ENCODE assay signal across 22 cellular contexts in the genomic region with DNA sequence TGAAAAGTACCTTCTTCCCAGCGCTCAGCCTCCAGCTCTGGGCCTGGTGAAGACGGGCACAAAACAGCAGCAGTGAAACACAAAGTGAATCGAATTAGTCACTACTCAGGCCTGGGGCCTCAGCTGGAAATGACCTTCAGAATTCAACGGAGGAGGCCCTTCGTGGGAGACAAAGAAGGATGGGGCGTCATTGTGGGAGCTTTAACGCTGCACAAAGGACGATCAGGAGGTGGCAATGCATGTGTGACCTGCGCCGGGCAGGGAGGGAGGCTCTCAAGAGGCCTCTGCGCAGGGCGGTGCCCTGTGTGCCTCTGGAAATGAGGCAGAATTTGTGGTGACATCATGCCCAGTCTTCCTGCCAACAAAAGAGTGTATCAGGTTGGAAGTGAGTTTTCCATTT.
DNase-seq lines count a peak whose midpoint lies in the region; ATAC-seq and TF ChIP-seq lines count a peak whose summit lies in the region.
"Had no signal": no experiment of that assay in that cellular context is flagged by ENCODE, and none has a peak within 500 bp of the region (broad histone marks: within the 10 kb centered on the region; RNA-seq: fewer than 3 reads in every experiment).

No MANE protein-coding gene starts in this region.

- H3K27me3 ChIP-seq in CD4-positive, CD25-positive, alpha-beta regulatory T cell (ENCODE audit: control insufficient read depth, insufficient read depth, low read length), result no peaks in the 10 kb centered on the region
- no peaks in the 10 kb centered on the region for H3K27me3 ChIP-seq in osteoblast (ENCODE audit: insufficient read depth, low read length)
- H3K27me3 ChIP-seq: ascending aorta had no signal

- intact Hi-C loops in activated naive CD4-positive, alpha-beta T cell treated with anti-CD3 and anti-CD28 coated beads for 36 hours (cut with micrococcal nuclease), result no loop called here

- peaks cover 5% of the 10 kb centered on the region for H3K36me3 Mint-ChIP-seq in T-helper 2 cell treated with Interferon-gamma antibody and Interleukin-4, amounts not matched to agents 5 μg/mL and 100 μg/mL, for 36 hours (ENCODE audit: low read depth)
- no peaks in the 10 kb centered on the region for H3K36me3 Mint-ChIP-seq in CD4-positive, CD25-positive, alpha-beta regulatory T cell
- peaks cover 9% of the 10 kb centered on the region for H3K36me3 Mint-ChIP-seq in activated CD4-positive, alpha-beta memory T cell treated with anti-CD3 and anti-CD28 coated beads, Interleukin-2, amount 10 ng/mL, durations not matched to agents 7 days and 5 days (ENCODE audit: low read depth)
- H3K36me3 Mint-ChIP-seq in activated naive CD4-positive, alpha-beta T cell treated with anti-CD3 and anti-CD28 coated beads for 36 hours (ENCODE audit: low read depth), result peaks cover 2% of the 10 kb centered on the region
- H3K36me3 Mint-ChIP-seq: T-cell had no signal

- no peaks in the 10 kb centered on the region for H3K9me3 ChIP-seq in CD4-positive, CD25-positive, alpha-beta regulatory T cell (ENCODE audit: control insufficient read depth in 2 of 2, low read length in 2 of 2)
- H3K9me3 ChIP-seq in osteoblast (ENCODE audit: low read depth, low read length), result no peaks in the 10 kb centered on the region
- H3K9me3 ChIP-seq: A549, ascending aorta, transverse colon had no signal

- H3K4me1 ChIP-seq in CD4-positive, CD25-positive, alpha-beta regulatory T cell (ENCODE audit: control insufficient read depth, insufficient read depth, low read length, poor library complexity, severe bottlenecking), result peaks cover 34% of the 10 kb centered on the region
- H3K4me1 ChIP-seq in osteoblast (ENCODE audit: insufficient read depth, low read length), result no peaks in the 10 kb centered on the region
- H3K4me1 ChIP-seq: A549, ascending aorta, transverse colon had no signal

- no peak for ATAC-seq in CD4-positive, CD25-positive, alpha-beta regulatory T cell (ENCODE audit: low read depth in 2 of 2)
- no peak for ATAC-seq in GM18502 (IDR thresholded peaks at IDR 0.05; ENCODE audit: poor library complexity, unreplicated experiment)
- ATAC-seq: T-cell had no signal

- H3K36me3 ChIP-seq in CD4-positive, CD25-positive, alpha-beta regulatory T cell (ENCODE audit: control insufficient read depth, insufficient read depth, low read length), result no peaks in the 10 kb centered on the region
- H3K36me3 ChIP-seq in osteoblast (ENCODE audit: insufficient read depth, low read length), result no peaks in the 10 kb centered on the region
- H3K36me3 ChIP-seq: ascending aorta, transverse colon had no signal

- TF ChIP-seq CTCF in osteoblast (IDR thresholded peaks at IDR 0.05; ENCODE audit: extremely low read depth, low read depth, low read length), result no peak

- H3K27ac ChIP-seq in CD4-positive, CD25-positive, alpha-beta regulatory T cell (ENCODE audit: insufficient read depth, low read length, poor library complexity, severe bottlenecking), result no peak overlapping the region
- H3K27ac ChIP-seq in osteoblast (ENCODE audit: low read depth, low read length), result no peak overlapping the region
- H3K27ac ChIP-seq: A549, ascending aorta, KMS-11, transverse colon had no signal

- POLR2A ChIA-PET in activated CD4-positive, alpha-beta memory T cell treated with anti-CD3 and anti-CD28 coated beads, Interleukin-2, amount 10 ng/mL, durations not matched to agents 7 days and 5 days (lab: Charles Lee), result no interaction called here

- no peak overlapping the region for H3K4me3 Mint-ChIP-seq in T-helper 2 cell treated with Interferon-gamma antibody and Interleukin-4, amounts not matched to agents 5 μg/mL and 100 μg/mL, for 36 hours
- H3K4me3 Mint-ChIP-seq in CD4-positive, CD25-positive, alpha-beta regulatory T cell, result no peak overlapping the region
- no peak overlapping the region for H3K4me3 Mint-ChIP-seq in activated CD4-positive, alpha-beta memory T cell treated with anti-CD3 and anti-CD28 coated beads, Interleukin-2, amount 10 ng/mL, durations not matched to agents 7 days and 5 days
- H3K4me3 Mint-ChIP-seq in activated naive CD4-positive, alpha-beta T cell treated with anti-CD3 and anti-CD28 coated beads for 36 hours, result no peak overlapping the region
- H3K4me3 Mint-ChIP-seq: activated CD4-positive, alpha-beta T cell treated with anti-CD3 and anti-CD28 coated beads, Interleukin-2, amount 10 ng/mL, durations not matched to agents 24 days and 14 days; activated naive CD4-positive, alpha-beta T cell treated with anti-CD3 and anti-CD28 coated beads, Interleukin-2, amount 50 U/mL, for 24 hours; B cell; dendritic cell treated with granulocyte-macrophage colony-stimulating factor and Interleukin-4, amounts not matched to agents 40 ng/mL and 50 ng/mL, for 4 days; T-cell had no signal

- peak overlapping the region; percentile 41 for H3K27ac Mint-ChIP-seq in T-helper 2 cell treated with Interferon-gamma antibody and Interleukin-4, amounts not matched to agents 5 μg/mL and 100 μg/mL, for 36 hours
- peak overlapping the region in 2 of 3 donors; percentile 26 to 65 for H3K27ac Mint-ChIP-seq in CD4-positive, CD25-positive, alpha-beta regulatory T cell
- H3K27ac Mint-ChIP-seq in activated CD4-positive, alpha-beta memory T cell treated with anti-CD3 and anti-CD28 coated beads, Interleukin-2, amount 10 ng/mL, durations not matched to agents 7 days and 5 days, result no peak overlapping the region
- H3K27ac Mint-ChIP-seq in activated naive CD4-positive, alpha-beta T cell treated with anti-CD3 and anti-CD28 coated beads for 36 hours, result no peak overlapping the region
- H3K27ac Mint-ChIP-seq: activated CD4-positive, alpha-beta T cell treated with anti-CD3 and anti-CD28 coated beads, Interleukin-2, amount 10 ng/mL, durations not matched to agents 24 days and 14 days; activated naive CD4-positive, alpha-beta T cell treated with anti-CD3 and anti-CD28 coated beads, Interleukin-2, amount 50 U/mL, for 24 hours; B cell; dendritic cell treated with granulocyte-macrophage colony-stimulating factor and Interleukin-4, amounts not matched to agents 40 ng/mL and 50 ng/mL, for 4 days; T-cell had no signal

- peaks cover 7% of the 10 kb centered on the region for H3K27me3 Mint-ChIP-seq in T-helper 2 cell treated with Interferon-gamma antibody and Interleukin-4, amounts not matched to agents 5 μg/mL and 100 μg/mL, for 36 hours (ENCODE audit: low read depth)
- peaks cover 5% of the 10 kb centered on the region for H3K27me3 Mint-ChIP-seq in CD4-positive, CD25-positive, alpha-beta regulatory T cell
- H3K27me3 Mint-ChIP-seq in activated CD4-positive, alpha-beta memory T cell treated with anti-CD3 and anti-CD28 coated beads, Interleukin-2, amount 10 ng/mL, durations not matched to agents 7 days and 5 days, result peaks cover 14% of the 10 kb centered on the region
- peaks cover 2% of the 10 kb centered on the region for H3K27me3 Mint-ChIP-seq in activated naive CD4-positive, alpha-beta T cell treated with anti-CD3 and anti-CD28 coated beads for 36 hours (ENCODE audit: low read depth)
- H3K27me3 Mint-ChIP-seq: activated naive CD4-positive, alpha-beta T cell treated with anti-CD3 and anti-CD28 coated beads, Interleukin-2, amount 50 U/mL, for 24 hours had no signal

- no peaks in the 10 kb centered on the region for H3K79me2 ChIP-seq in osteoblast (ENCODE audit: insufficient read depth, low read length)

- no peaks in the 10 kb centered on the region for H4K20me1 ChIP-seq in osteoblast (ENCODE audit: insufficient read depth, low read length)

- no peak for DNase-seq in T-helper 2 cell treated with Interferon-gamma antibody and Interleukin-4, amounts not matched to agents 5 μg/mL and 100 μg/mL, for 36 hours (ENCODE audit: low spot score)
- DNase-seq in T-helper 2 cell (no peak), osteoblast (ENCODE audit: insufficient read length, low spot score, missing footprints) (peak; percentile 38), germinal center (ENCODE audit: low spot score) (no peak)
- no peak for DNase-seq in CD4-positive, CD25-positive, alpha-beta regulatory T cell
- DNase-seq in activated CD4-positive, alpha-beta memory T cell treated with anti-CD3 and anti-CD28 coated beads, Interleukin-2, amount 10 ng/mL, durations not matched to agents 7 days and 5 days, result peak; percentile 14
- DNase-seq in activated naive CD4-positive, alpha-beta T cell treated with anti-CD3 and anti-CD28 coated beads for 36 hours, result no peak
- DNase-seq: activated CD4-positive, alpha-beta T cell treated with anti-CD3 and anti-CD28 coated beads, Interleukin-2, amount 10 ng/mL, durations not matched to agents 24 days and 14 days; caudate nucleus; GF-D8; GOT3; NCI-H1436; NK-92 treated with Interleukin-12 subunit alpha and Interleukin-12 subunit beta, amount 100 ng/mL, for 24 hours; transverse colon had no signal

- no peak overlapping the region for H3K4me3 ChIP-seq in CD4-positive, CD25-positive, alpha-beta regulatory T cell (ENCODE audit: low read depth, low read length)
- H3K4me3 ChIP-seq in osteoblast (ENCODE audit: insufficient read depth, low read length), result no peak overlapping the region
- H3K4me3 ChIP-seq: A549, ascending aorta, transverse colon had no signal

- peaks cover 36% of the 10 kb centered on the region for H3K4me1 Mint-ChIP-seq in T-helper 2 cell treated with Interferon-gamma antibody and Interleukin-4, amounts not matched to agents 5 μg/mL and 100 μg/mL, for 36 hours (ENCODE audit: low read depth)
- peaks cover 12 to 52% (median 23%) of the 10 kb centered on the region in 4 donors for H3K4me1 Mint-ChIP-seq in CD4-positive, CD25-positive, alpha-beta regulatory T cell
- H3K4me1 Mint-ChIP-seq in activated CD4-positive, alpha-beta memory T cell treated with anti-CD3 and anti-CD28 coated beads, Interleukin-2, amount 10 ng/mL, durations not matched to agents 7 days and 5 days, result peaks cover 44% of the 10 kb centered on the region
- peaks cover 42% of the 10 kb centered on the region for H3K4me1 Mint-ChIP-seq in activated naive CD4-positive, alpha-beta T cell treated with anti-CD3 and anti-CD28 coated beads for 36 hours (ENCODE audit: low read depth)

- H3K4me2 ChIP-seq in osteoblast (ENCODE audit: insufficient read depth, low read length), result no peak overlapping the region
- H3K4me2 ChIP-seq: A549, KMS-11 had no signal

- H3K9me3 Mint-ChIP-seq in T-helper 2 cell treated with Interferon-gamma antibody and Interleukin-4, amounts not matched to agents 5 μg/mL and 100 μg/mL, for 36 hours, result peaks cover 5% of the 10 kb centered on the region
- H3K9me3 Mint-ChIP-seq in CD4-positive, CD25-positive, alpha-beta regulatory T cell, result peaks cover 0 to 5% (median 0%) of the 10 kb centered on the region in 7 donors
- peaks cover 2% of the 10 kb centered on the region for H3K9me3 Mint-ChIP-seq in activated CD4-positive, alpha-beta memory T cell treated with anti-CD3 and anti-CD28 coated beads, Interleukin-2, amount 10 ng/mL, durations not matched to agents 7 days and 5 days
- no peaks in the 10 kb centered on the region for H3K9me3 Mint-ChIP-seq in activated naive CD4-positive, alpha-beta T cell treated with anti-CD3 and anti-CD28 coated beads for 36 hours
- H3K9me3 Mint-ChIP-seq: activated CD4-positive, alpha-beta T cell treated with anti-CD3 and anti-CD28 coated beads, Interleukin-2, amount 10 ng/mL, durations not matched to agents 24 days and 14 days; activated naive CD4-positive, alpha-beta T cell treated with anti-CD3 and anti-CD28 coated beads, Interleukin-2, amount 50 U/mL, for 24 hours; dendritic cell treated with granulocyte-macrophage colony-stimulating factor and Interleukin-4, amounts not matched to agents 40 ng/mL and 50 ng/mL, for 4 days; T-cell had no signal

- no peak overlapping the region for H2AFZ ChIP-seq in osteoblast (ENCODE audit: low read length)

- CTCF ChIA-PET in activated CD4-positive, alpha-beta memory T cell treated with anti-CD3 and anti-CD28 coated beads, Interleukin-2, amount 10 ng/mL, durations not matched to agents 7 days and 5 days (lab: Charles Lee), result no interaction called here
- CTCF ChIA-PET in activated naive CD4-positive, alpha-beta T cell treated with anti-CD3 and anti-CD28 coated beads for 36 hours (lab: Charles Lee), result no interaction called here

Comparison
In these comparisons a context has a peak if more than half of its experiments do, and no peak if none do; other contexts are left out.
1. DNase-seq: peak in activated CD4-positive, alpha-beta memory T cell treated with anti-CD3 and anti-CD28 coated beads, Interleukin-2, amount 10 ng/mL, durations not matched to agents 7 days and 5 days (single experiment) and osteoblast (single experiment); none in T-helper 2 cell treated with Interferon-gamma antibody and Interleukin-4, amounts not matched to agents 5 μg/mL and 100 μg/mL, for 36 hours (single experiment), T-helper 2 cell (0 of 5), CD4-positive, CD25-positive, alpha-beta regulatory T cell (0 of 3), activated naive CD4-positive, alpha-beta T cell treated with anti-CD3 and anti-CD28 coated beads for 36 hours (single experiment) and germinal center (single experiment).
2. H3K27ac Mint-ChIP-seq: peak in T-helper 2 cell treated with Interferon-gamma antibody and Interleukin-4, amounts not matched to agents 5 μg/mL and 100 μg/mL, for 36 hours (single experiment) and CD4-positive, CD25-positive, alpha-beta regulatory T cell (2 of 3); none in activated CD4-positive, alpha-beta memory T cell treated with anti-CD3 and anti-CD28 coated beads, Interleukin-2, amount 10 ng/mL, durations not matched to agents 7 days and 5 days (single experiment) and activated naive CD4-positive, alpha-beta T cell treated with anti-CD3 and anti-CD28 coated beads for 36 hours (single experiment).